22 cellular contexts compared by ENCODE assay signal in the genomic region with DNA sequence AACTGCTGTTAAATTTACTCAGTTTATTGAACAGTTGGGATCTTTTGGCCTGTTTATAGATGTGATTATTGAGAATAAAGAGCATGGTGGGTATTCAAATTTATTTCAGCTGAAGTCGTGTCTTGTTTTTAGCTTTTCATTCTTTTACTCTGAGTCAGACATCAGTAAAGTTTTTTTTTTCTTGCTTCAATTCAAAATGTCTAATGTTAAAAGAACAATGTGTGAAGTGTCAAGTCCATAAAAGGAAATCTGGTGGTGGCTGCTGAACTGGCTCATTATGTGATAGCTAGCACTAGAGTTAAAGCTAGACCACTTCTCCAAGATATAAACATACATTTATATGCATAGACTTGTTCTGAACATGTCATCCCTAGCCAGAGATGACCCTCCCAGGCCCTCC.
DNase-seq lines count a peak whose midpoint lies in the region; ATAC-seq and TF ChIP-seq lines count a peak whose summit lies in the region.
"Had no signal": no experiment of that assay in that cellular context is flagged by ENCODE, and none has a peak within 500 bp of the region (broad histone marks: within the 10 kb centered on the region; RNA-seq: fewer than 3 reads in every experiment).

No MANE protein-coding gene starts in this region.

- H3K4me3 ChIP-seq in right atrium auricular region (no peak overlapping the region), heart right ventricle (no peak overlapping the region), gastroesophageal sphincter (no peak overlapping the region), prostate gland (no peak overlapping the region)
- H3K4me3 ChIP-seq: GM23248, ovary, tibial nerve had no signal

- H3K27ac ChIP-seq in right atrium auricular region (peak overlapping the region; percentile 80 to 88), heart right ventricle (peak overlapping the region in 1 of 10 donors; percentile 23), gastroesophageal sphincter (peak overlapping the region; percentile 28 to 80 (median 57)), prostate gland (peak overlapping the region; percentile 74 to 77)
- H3K27ac ChIP-seq: C4-2B, GM23248, ovary had no signal

- no peaks in the 10 kb centered on the region for H3K9me3 ChIP-seq in right atrium auricular region
- H3K9me3 ChIP-seq in heart right ventricle, result no peaks in the 10 kb centered on the region
- H3K9me3 ChIP-seq in gastroesophageal sphincter, result no peaks in the 10 kb centered on the region
- H3K9me3 ChIP-seq in prostate gland, result no peaks in the 10 kb centered on the region
- H3K9me3 ChIP-seq: ovary, tibial nerve had no signal

- no peak for TF ChIP-seq EP300 in gastroesophageal sphincter (IDR thresholded peaks at IDR 0.05)

- H3K27me3 ChIP-seq in right atrium auricular region, result no peaks in the 10 kb centered on the region
- no peaks in the 10 kb centered on the region for H3K27me3 ChIP-seq in heart right ventricle
- no peaks in the 10 kb centered on the region for H3K27me3 ChIP-seq in gastroesophageal sphincter
- H3K27me3 ChIP-seq in prostate gland (replicated peaks; ENCODE audit: insufficient read depth), result no peaks in the 10 kb centered on the region
- H3K27me3 ChIP-seq: ovary, tibial nerve had no signal

- TF ChIP-seq CTCF in right atrium auricular region (IDR thresholded peaks at IDR 0.05), result no peak
- TF ChIP-seq CTCF in heart right ventricle (IDR thresholded peaks at IDR 0.05), result no peak
- no peak for TF ChIP-seq CTCF in gastroesophageal sphincter (IDR thresholded peaks at IDR 0.05)
- TF ChIP-seq CTCF in prostate gland (IDR thresholded peaks at IDR 0.05), result no peak

- 49 to 51% methylated on average over 1 of the region's 1 CpG for WGBS in heart right ventricle, 2 donors
- WGBS in gastroesophageal sphincter (ENCODE audit: low coverage in 1 of 2), 2 donors, result 20 to 36% methylated on average over 1 of the region's 1 CpG
- WGBS in prostate gland, result 28% methylated on average over 1 of the region's 1 CpG

- no peak for TF ChIP-seq POLR2A in gastroesophageal sphincter (IDR thresholded peaks at IDR 0.05)
- no peak for TF ChIP-seq POLR2A in prostate gland (IDR thresholded peaks at IDR 0.05)

- H3K36me3 ChIP-seq in right atrium auricular region (no peaks in the 10 kb centered on the region), heart right ventricle (no peaks in the 10 kb centered on the region), gastroesophageal sphincter (no peaks in the 10 kb centered on the region), prostate gland (no peaks in the 10 kb centered on the region)
- H3K36me3 ChIP-seq: ovary, tibial nerve had no signal

- H3K4me1 ChIP-seq in right atrium auricular region (peaks cover 0 to 36% of the 10 kb centered on the region in 2 donors), heart right ventricle (peaks cover 0 to 50% (median 17%) of the 10 kb centered on the region in 9 donors), gastroesophageal sphincter (peaks cover 0 to 38% (median 0%) of the 10 kb centered on the region in 3 donors), prostate gland (replicated peaks) (no peaks in the 10 kb centered on the region)

- ATAC-seq in heart right ventricle, result no peak
- no peak for ATAC-seq in gastroesophageal sphincter
- ATAC-seq in activated CD4-positive, CD25-positive, alpha-beta regulatory T cell treated with anti-CD3 and anti-CD28 coated beads, Interleukin-2, amount 50 U/mL, for 24 hours, result no peak
- ATAC-seq in HG02885 (IDR thresholded peaks at IDR 0.05; ENCODE audit: poor library complexity, unreplicated experiment), result no peak
- ATAC-seq: activated CD8-positive, alpha-beta memory T cell treated with anti-CD3 and anti-CD28 coated beads, Interleukin-2, amount 10 ng/mL, durations not matched to agents 7 days and 5 days; esophagus mucosa had no signal

- intact Hi-C loops in heart right ventricle (cut with DNase I), result no loop called here
- intact Hi-C loops in prostate gland (cut with DNase I), result no loop called here

- DNase-seq in right atrium auricular region (ENCODE audit: low spot score), result no peak
- no peak for DNase-seq in heart right ventricle
- no peak for DNase-seq in prostate gland (ENCODE audit: low spot score)
- no peak for DNase-seq in activated CD8-positive, alpha-beta memory T cell treated with anti-CD3 and anti-CD28 coated beads, Interleukin-2, amount 50 U/mL, for 48 hours
- DNase-seq in NCI-H128 (lab: John Stamatoyannopoulos, UW; ENCODE audit: unreplicated experiment), result no peak
- DNase-seq: activated CD8-positive, alpha-beta memory T cell treated with anti-CD3 and anti-CD28 coated beads, Interleukin-2, amount 10 ng/mL, durations not matched to agents 7 days and 5 days; activated gamma-delta T cell treated with Interleukin-2 at 50 U/mL for 16 hours; amygdala; GM23248; hypothalamus; NCI-H2081; NCI-H524 treated with DMSO at 0.1 percent for 48 hours; ovary; SIG-M5; small intestine; T-helper 17 cell had no signal
